In genomic region chr7:149090397-149091195, GRCh38 we compare ENCODE assay signal across 8 cellular contexts. TPM values are rescaled to one million over a fixed set of nuclear protein-coding genes. Genes with fewer than 3 reads are reported as not detected.
DNase-seq lines count a peak whose midpoint lies in the region; ATAC-seq and TF ChIP-seq lines count a peak whose summit lies in the region.

TSS of gene ZNF786 (minus strand) at chr7:149090718. CDS start at chr7:149090640, 78 bp downstream.

- in situ Hi-C loops in gastrocnemius medialis (cut with MboI; ENCODE audit: low sequenced_read_pairs in 4 of 4), result no loop called here

- H3K9me3 ChIP-seq in iPS DF 6.9 (ENCODE audit: control insufficient read depth, insufficient read depth, low read length) (no peaks in the 10 kb centered on the region), gastrocnemius medialis (no peaks in the 10 kb centered on the region)

- peak; percentile 67 to 81 for TF ChIP-seq POLR2A in gastrocnemius medialis (IDR thresholded peaks at IDR 0.05)

- no CpG with 5 or more reads among the region's 77 CpGs for WGBS in iPS DF 6.9 (ENCODE audit: insufficient coverage, insufficient read length)

- no peaks in the 10 kb centered on the region for H3K27me3 ChIP-seq in iPS DF 6.9 (ENCODE audit: control insufficient read depth, insufficient read depth, low read length)
- H3K27me3 ChIP-seq in gastrocnemius medialis, result no peaks in the 10 kb centered on the region

- intact Hi-C loops in gastrocnemius medialis (cut with DNase I; ENCODE audit: low total_unique reads), result loop anchor here (1.0 to 5.0 kb wide), 8 partner anchors 25 to 393 kb away; partner anchors contain the start of genes CUL1, EZH2, PDIA4 and ZNF398

- DNase-seq in NCI-H524 (lab: John Stamatoyannopoulos, UW), result peak; percentile 73 to 86
- DNase-seq in NCI-H524 treated with DMSO at 0.1 percent for 48 hours (lab: John Stamatoyannopoulos, UW), result no peak
- DNase-seq in NCI-H1930 (lab: John Stamatoyannopoulos, UW), result peak; percentile 79 to 93
- peak; percentile 89 for DNase-seq in T-helper 9 cell
- peak; percentile 98 for DNase-seq in astrocyte of the hippocampus (ENCODE audit: low read depth, low spot score)
- DNase-seq in iPS DF 6.9 (ENCODE audit: low read depth, low spot score), result no peak
- DNase-seq in gastrocnemius medialis, result peak; percentile 70 to 73

- H3K4me1 ChIP-seq in iPS DF 6.9 (ENCODE audit: control insufficient read depth, insufficient read depth, low read length) (no peaks in the 10 kb centered on the region), gastrocnemius medialis (peaks cover 6 to 10% of the 10 kb centered on the region in 2 donors)

- H3K27ac ChIP-seq in iPS DF 6.9 (ENCODE audit: low read length) (no peak within 1 kb of the TSS), gastrocnemius medialis (peak within 1 kb of the TSS; percentile 90 to 100 (median 94))

- peak; percentile 86 to 98 (median 94) for TF ChIP-seq CTCF in gastrocnemius medialis (IDR thresholded peaks at IDR 0.05 in 4 of 5, conservative IDR thresholded peaks at IDR 0.05 in 1 of 5)

- ATAC-seq in HG02981 (IDR thresholded peaks at IDR 0.05; ENCODE audit: unreplicated experiment), result peak; percentile 80
- ATAC-seq in gastrocnemius medialis, result peak; percentile 91 to 94

- H3K4me3 ChIP-seq in iPS DF 6.9 (ENCODE audit: low read length) (peak within 1 kb of the TSS; percentile 98), gastrocnemius medialis (peak within 1 kb of the TSS; percentile 95 to 99 (median 96))

- H3K36me3 ChIP-seq in iPS DF 6.9 (ENCODE audit: control insufficient read depth, insufficient read depth, low read length) (no peaks in the 10 kb centered on the region), gastrocnemius medialis (no peaks in the 10 kb centered on the region)

RNA-seq across cellular contexts. Expression of gene ZNF786, which starts in this region (rescaled TPM):
- total RNA-seq in gastrocnemius medialis, result 1 to 10 TPM; 1.9 to 6.1 (median 2.7) TPM

Comparison
In these comparisons a context has a peak if more than half of its experiments do, and no peak if none do; other contexts are left out.
1. DNase-seq: peak in NCI-H524 (2 of 2), NCI-H1930 (2 of 2), T-helper 9 cell (single experiment), astrocyte of the hippocampus (single experiment) and gastrocnemius medialis (2 of 2); none in NCI-H524 treated with DMSO at 0.1 percent for 48 hours (single experiment) and iPS DF 6.9 (single experiment).